Comparison of ENCODE assay signal across 12 cellular contexts in genomic region chr4:40515037-40515397, GRCh38.
DNase-seq lines count a peak whose midpoint lies in the region; TF ChIP-seq lines count a peak whose summit lies in the region.
"Had no signal": no experiment of that assay in that cellular context is flagged by ENCODE, and none has a peak within 500 bp of the region (broad histone marks: within the 10 kb centered on the region; RNA-seq: fewer than 3 reads in every experiment).

No MANE protein-coding gene starts in this region.

- no peaks in the 10 kb centered on the region for H3K9me3 ChIP-seq in liver (ENCODE audit: control insufficient read depth in 4 of 4, low read length in 3 of 4)
- no peaks in the 10 kb centered on the region for H3K9me3 ChIP-seq in transverse colon
- H3K9me3 ChIP-seq: MG63 had no signal

- intact Hi-C loops in transverse colon (cut with DNase I; ENCODE audit: low total_unique reads): no loop called here

- DNase-seq in T-helper 2 cell treated with Interferon-gamma antibody and Interleukin-4, amounts not matched to agents 5 μg/mL and 100 μg/mL, for 36 hours (ENCODE audit: low spot score): no peak
- DNase-seq in T-helper 2 cell (no peak), amniotic epithelial cell (ENCODE audit: low read depth) (peak; percentile 74), transverse colon (no peak), glutamatergic neuron (no peak), COLO829 (ENCODE audit: low spot score) (no peak)
- no peak for DNase-seq in activated CD4-positive, alpha-beta T cell treated with anti-CD3 and anti-CD28 coated beads, Interleukin-2, amount 50 U/mL, for 1 hour
- DNase-seq: head of caudate nucleus, MG63, right cardiac atrium, RPMI8226 had no signal

- peak overlapping the region; percentile 41 for H3K27ac Mint-ChIP-seq in T-helper 2 cell treated with Interferon-gamma antibody and Interleukin-4, amounts not matched to agents 5 μg/mL and 100 μg/mL, for 36 hours
- no peak overlapping the region for H3K27ac Mint-ChIP-seq in glutamatergic neuron (ENCODE audit: unreplicated experiment)

- H3K27ac ChIP-seq in liver (ENCODE audit: low read depth in 1 of 2, low read length in 2 of 2): peak overlapping the region; percentile 86 to 90
- H3K27ac ChIP-seq in transverse colon: peak overlapping the region; percentile 85 to 89 (median 88)

- H3K4me1 Mint-ChIP-seq in T-helper 2 cell treated with Interferon-gamma antibody and Interleukin-4, amounts not matched to agents 5 μg/mL and 100 μg/mL, for 36 hours (ENCODE audit: low read depth): peaks cover 11% of the 10 kb centered on the region
- H3K4me1 Mint-ChIP-seq in glutamatergic neuron (ENCODE audit: low read depth, unreplicated experiment): no peaks in the 10 kb centered on the region

- H3K4me3 ChIP-seq in liver (ENCODE audit: low read depth in 1 of 3, low read length in 3 of 3): peak overlapping the region; percentile 20 to 68 (median 66)
- peak overlapping the region in 3 of 4 donors; percentile 40 to 53 (median 50) for H3K4me3 ChIP-seq in transverse colon
- H3K4me3 ChIP-seq: MG63 had no signal

- 66% methylated on average over 2 of the region's 2 CpGs for WGBS in liver
- 20 to 42% methylated on average over 1 to 2 of the region's 2 CpGs for WGBS in transverse colon (ENCODE audit: low coverage in 1 of 2), 2 donors

- TF ChIP-seq RAD21 in liver (IDR thresholded peaks at IDR 0.05): no peak

- H3K4me3 Mint-ChIP-seq in T-helper 2 cell treated with Interferon-gamma antibody and Interleukin-4, amounts not matched to agents 5 μg/mL and 100 μg/mL, for 36 hours: no peak overlapping the region
- H3K4me3 Mint-ChIP-seq in glutamatergic neuron (ENCODE audit: unreplicated experiment): no peak overlapping the region

- H3K9ac ChIP-seq in liver (ENCODE audit: low read depth in 1 of 2, low read length in 2 of 2): peak overlapping the region in 1 of 2 donors; percentile 12

- H3K4me1 ChIP-seq in liver (ENCODE audit: control insufficient read depth in 4 of 4, insufficient read depth in 4 of 4, low read length in 3 of 4) (peaks cover 2 to 32% (median 20%) of the 10 kb centered on the region in 4 donors), transverse colon (peaks cover 0 to 26% (median 8%) of the 10 kb centered on the region in 4 donors)

- in situ Hi-C loops in transverse colon (cut with MboI; ENCODE audit: low pct_ligation_motif_present in 1 of 4, low pct_unique_long_range_greater_than_20kb in 1 of 4, low sequenced_read_pairs in 3 of 4): no loop called here

- TF ChIP-seq CTCF in liver (IDR thresholded peaks at IDR 0.05; ENCODE audit: low read depth, low read length, missing input control) (no peak), transverse colon (IDR thresholded peaks at IDR 0.05) (no peak), glutamatergic neuron (IDR thresholded peaks at IDR 0.05; ENCODE audit: partially characterized antibody, unreplicated experiment) (no peak)

- H3K27me3 ChIP-seq in liver (ENCODE audit: control insufficient read depth in 4 of 4, insufficient read depth in 4 of 4, low read length in 3 of 4) (no peaks in the 10 kb centered on the region), transverse colon (no peaks in the 10 kb centered on the region)
- H3K27me3 ChIP-seq: MG63 had no signal

- peaks cover 3% of the 10 kb centered on the region for H3K36me3 Mint-ChIP-seq in T-helper 2 cell treated with Interferon-gamma antibody and Interleukin-4, amounts not matched to agents 5 μg/mL and 100 μg/mL, for 36 hours (ENCODE audit: low read depth)
- H3K36me3 Mint-ChIP-seq in glutamatergic neuron (ENCODE audit: unreplicated experiment): no peaks in the 10 kb centered on the region

- no peak for TF ChIP-seq EP300 in transverse colon (IDR thresholded peaks at IDR 0.05; ENCODE audit: low read depth)

- H3K27me3 Mint-ChIP-seq in T-helper 2 cell treated with Interferon-gamma antibody and Interleukin-4, amounts not matched to agents 5 μg/mL and 100 μg/mL, for 36 hours (ENCODE audit: low read depth): no peaks in the 10 kb centered on the region
- peaks cover 1% of the 10 kb centered on the region for H3K27me3 Mint-ChIP-seq in glutamatergic neuron (ENCODE audit: unreplicated experiment)

- no peak for TF ChIP-seq POLR2A in transverse colon (IDR thresholded peaks at IDR 0.05)

- H3K9me3 Mint-ChIP-seq in T-helper 2 cell treated with Interferon-gamma antibody and Interleukin-4, amounts not matched to agents 5 μg/mL and 100 μg/mL, for 36 hours: no peaks in the 10 kb centered on the region
- no peaks in the 10 kb centered on the region for H3K9me3 Mint-ChIP-seq in glutamatergic neuron (ENCODE audit: unreplicated experiment)

- H3K36me3 ChIP-seq in liver (ENCODE audit: control insufficient read depth in 4 of 4, insufficient read depth in 3 of 4, low read depth in 1 of 4, low read length in 3 of 4): peaks cover 0 to 4% (median 0%) of the 10 kb centered on the region in 4 donors
- H3K36me3 ChIP-seq in transverse colon: no peaks in the 10 kb centered on the region
- H3K36me3 ChIP-seq: MG63 had no signal

TF ChIP-seq in liver, 16 proteins besides CTCF, POLR2A, EP300 and RAD21:
- no peak for TF ChIP-seq FOXA1 (IDR thresholded peaks at IDR 0.05)
- no peak for TF ChIP-seq ATF3 (IDR thresholded peaks at IDR 0.05)
- TF ChIP-seq ZBTB33 (IDR thresholded peaks at IDR 0.05): no peak
- TF ChIP-seq TAF1 (conservative IDR thresholded peaks at IDR 0.05): no peak
- no peak for TF ChIP-seq EGR1 (IDR thresholded peaks at IDR 0.05; ENCODE audit: low read depth in 2 of 2)
